8 cellular contexts compared by ENCODE assay signal in genomic region chr15:90529369-90530249, GRCh38. TPM values are rescaled to one million over a fixed set of nuclear protein-coding genes. Genes with fewer than 3 reads are reported as not detected.
A peak's percentile ranks its signal among the peaks of the same experiment; 100 is the strongest.
DNase-seq lines count a peak whose midpoint lies in the region; ATAC-seq, FAIRE-seq and TF ChIP-seq lines count a peak whose summit lies in the region.

Gene CRTC3 (plus strand): TSS chr15:90529923. CDS start chr15:90530072, 149 bp downstream.

- peak within 1 kb of the TSS; percentile 96 for H3K4me3 Mint-ChIP-seq in T-helper 17 cell

- peak within 1 kb of the TSS; percentile 85 for H3K4me2 ChIP-seq in DOHH2 (ENCODE audit: low read length)

- no peaks in the 10 kb centered on the region for H3K27me3 ChIP-seq in DOHH2 (ENCODE audit: control insufficient read depth, low read length)
- H3K27me3 ChIP-seq in right cardiac atrium (ENCODE audit: control insufficient read depth, insufficient read depth), result no peaks in the 10 kb centered on the region

- peak within 1 kb of the TSS; percentile 93 for H3K27ac Mint-ChIP-seq in T-helper 17 cell

- H3K9me3 ChIP-seq in DOHH2 (ENCODE audit: control insufficient read depth, insufficient read depth, low read length) (no peaks in the 10 kb centered on the region), T-helper 17 cell (ENCODE audit: control insufficient read depth, low read length, poor library complexity, severe bottlenecking) (no peaks in the 10 kb centered on the region), right cardiac atrium (ENCODE audit: control insufficient read depth, low read length) (no peaks in the 10 kb centered on the region)

- ATAC-seq in GM21381 (IDR thresholded peaks at IDR 0.05; ENCODE audit: unreplicated experiment) (peak; percentile 82), T-helper 17 cell (peak; percentile 86), right cardiac atrium (peak; percentile 91 to 95)

- no peak for FAIRE-seq in HTR-8/SVneo (lab: Jason Lieb, UNC)

- H3K4me3 ChIP-seq in DOHH2 (ENCODE audit: low read length), result peak within 1 kb of the TSS; percentile 88
- peak within 1 kb of the TSS; percentile 87 for H3K4me3 ChIP-seq in right cardiac atrium (ENCODE audit: low read length)

- WGBS in right cardiac atrium, result 1% methylated on average over 104 of the region's 104 CpGs

- H3K4me1 ChIP-seq in DOHH2 (ENCODE audit: control insufficient read depth, low read length), result peaks cover 16% of the 10 kb centered on the region
- peaks cover 2% of the 10 kb centered on the region for H3K4me1 ChIP-seq in right cardiac atrium (ENCODE audit: control insufficient read depth, insufficient read depth, low read length)

- intact Hi-C loops in right cardiac atrium (cut with DNase I), result loop anchor here in 2 of 4 donors (5.0 to 10.0 kb wide), 2 partner anchors 73 to 75 kb away; no protein-coding TSS in a partner anchor

- H3K9me2 ChIP-seq in DOHH2 (replicated peaks; ENCODE audit: control insufficient read depth, low read length), result no peaks in the 10 kb centered on the region

- H3K36me3 Mint-ChIP-seq in T-helper 17 cell (ENCODE audit: low read depth), result peaks cover 3% of the 10 kb centered on the region

- no peaks in the 10 kb centered on the region for H3K36me3 ChIP-seq in DOHH2 (ENCODE audit: control insufficient read depth, low read length)

- peak; percentile 57 for DNase-seq in HTR-8/SVneo (ENCODE audit: insufficient read length, low spot score)
- peak; percentile 43 to 56 (median 52) for DNase-seq in T-helper 17 cell
- peak; percentile 45 to 84 (median 81) for DNase-seq in right cardiac atrium
- DNase-seq in renal cortical epithelial cell (ENCODE audit: low read depth), result no peak
- no peak for DNase-seq in pons (ENCODE audit: low spot score)

- H3K27me3 Mint-ChIP-seq in T-helper 17 cell, result no peaks in the 10 kb centered on the region

- H3F3A ChIP-seq in DOHH2 (ENCODE audit: control insufficient read depth, insufficient read depth), result 0 out of 2 replicates have a peak, but pooled peaks cover 2% of the 10 kb centered on the region

- H3K27ac ChIP-seq in DOHH2 (ENCODE audit: low read depth, low read length) (no peak within 1 kb of the TSS), angular gyrus (ENCODE audit: low read depth, low read length) (peak within 1 kb of the TSS; percentile 83), right cardiac atrium (ENCODE audit: low read length) (peak within 1 kb of the TSS; percentile 89)

- H3K79me2 ChIP-seq in DOHH2 (ENCODE audit: control insufficient read depth, low read length), result peaks cover 40% of the 10 kb centered on the region

- no peak for TF ChIP-seq CTCF in DOHH2 (IDR thresholded peaks at IDR 0.05; ENCODE audit: low read depth, low read length, poor library complexity, severe bottlenecking)

- H4K20me1 ChIP-seq in DOHH2 (ENCODE audit: control insufficient read depth, insufficient read depth, low read depth, low read length), result 0 out of 2 replicates have a peak, but pooled peaks cover 4% of the 10 kb centered on the region

- H3K4me1 Mint-ChIP-seq in T-helper 17 cell, result peaks cover 32% of the 10 kb centered on the region

RNA-seq across cellular contexts. Expression of gene CRTC3, which starts in this region (rescaled TPM):
- total RNA-seq in T-helper 17 cell (10 to 100 TPM; 76.0 to 84.4 TPM), right cardiac atrium (10 to 100 TPM; 27.2 to 35.5 (median 30.6) TPM), renal cortical epithelial cell (4.9 and 17.3 TPM in 2 replicates)
- 15.1 TPM for polyA plus RNA-seq in right cardiac atrium

Comparison
In these comparisons a context has a peak if more than half of its experiments do, and no peak if none do; other contexts are left out.
1. DNase-seq: peak in HTR-8/SVneo (single experiment), T-helper 17 cell (3 of 3) and right cardiac atrium (3 of 3); none in renal cortical epithelial cell (single experiment) and pons (single experiment).
2. Peak in every context shown above with its lines, with median percentiles within 50 percentile points of each other: ATAC-seq.